11 cellular contexts compared by ENCODE assay signal in genomic region chr12:105418232-105418631, GRCh38.
DNase-seq lines count a peak whose midpoint lies in the region; ATAC-seq, FAIRE-seq and TF ChIP-seq lines count a peak whose summit lies in the region.
"Had no signal": no experiment of that assay in that cellular context is flagged by ENCODE, and none has a peak within 500 bp of the region (broad histone marks: within the 10 kb centered on the region; RNA-seq: fewer than 3 reads in every experiment).

No MANE protein-coding gene starts in this region.

- H3K9me3 ChIP-seq in lower lobe of right lung (no peaks in the 10 kb centered on the region), ovary (no peaks in the 10 kb centered on the region)

- in situ Hi-C loops in ACHN (cut with HindIII; ENCODE audit: low pct_ligation_motif_present, low pct_unique_long_range_greater_than_20kb, low sequenced_read_pairs) = no loop called here

- H3K36me3 Mint-ChIP-seq in CD14-positive monocyte = no peaks in the 10 kb centered on the region

- no peak for TF ChIP-seq EP300 in ovary (IDR thresholded peaks at IDR 0.05)

- H3K4me1 ChIP-seq in lower lobe of right lung (peaks cover 4% of the 10 kb centered on the region), ovary (ENCODE audit: insufficient read depth) (no peaks in the 10 kb centered on the region)

- no peaks in the 10 kb centered on the region for H3K27me3 ChIP-seq in bronchial epithelial cell (ENCODE audit: control insufficient read depth, insufficient read depth, low read length)
- H3K27me3 ChIP-seq in lower lobe of right lung (ENCODE audit: low read depth) = no peaks in the 10 kb centered on the region
- H3K27me3 ChIP-seq in ovary = no peaks in the 10 kb centered on the region

- ATAC-seq in lower lobe of right lung = peak; percentile 41 to 70

- 66 to 72% (median 67%) methylated on average over 5 of the region's 5 CpGs for WGBS in ovary, 3 donors

- H3K27ac Mint-ChIP-seq in CD14-positive monocyte = no peak overlapping the region
- H3K27ac Mint-ChIP-seq: B cell, nephron progenitor cell had no signal

- no peak overlapping the region for H3K27ac ChIP-seq in lower lobe of right lung
- H3K27ac ChIP-seq in ovary = no peak overlapping the region

- H3K4me3 ChIP-seq in bronchial epithelial cell (ENCODE audit: low read depth, low read length) (no peak overlapping the region), lower lobe of right lung (no peak overlapping the region), ovary (no peak overlapping the region)

- H3K4me3 Mint-ChIP-seq in CD14-positive monocyte = no peak overlapping the region
- H3K4me3 Mint-ChIP-seq: B cell, nephron progenitor cell had no signal

- DNase-seq in ACHN (peak; percentile 92), HS-5 (ENCODE audit: low read depth) (peak; percentile 91), bronchial epithelial cell (ENCODE audit: low read depth) (peak; percentile 92), lower lobe of right lung (no peak), ovary (no peak), CD14-positive monocyte (ENCODE audit: low spot score) (no peak), Kasumi-1 (lab: John Stamatoyannopoulos, UW) (no peak), posterior vena cava (ENCODE audit: low spot score) (no peak)
- DNase-seq: nephron progenitor cell; stimulated activated CD4-positive, alpha-beta T cell treated with anti-CD3 and anti-CD28 coated beads, Interleukin-4, amount 100 ng/mL, for 4 hours had no signal

- TF ChIP-seq POLR2A in ovary (IDR thresholded peaks at IDR 0.05) = no peak

- peaks cover 0 to 2% (median 0%) of the 10 kb centered on the region in 7 donors for H3K9me3 Mint-ChIP-seq in CD14-positive monocyte
- H3K9me3 Mint-ChIP-seq: nephron progenitor cell had no signal

- no peak for FAIRE-seq in bronchial epithelial cell (lab: Jason Lieb, UNC)

- no peaks in the 10 kb centered on the region for H3K4me1 Mint-ChIP-seq in CD14-positive monocyte
- H3K4me1 Mint-ChIP-seq: B cell had no signal

- H3K27me3 Mint-ChIP-seq in CD14-positive monocyte (ENCODE audit: low read depth in 3 of 3) = peaks cover 11 to 20% (median 13%) of the 10 kb centered on the region in 3 donors

- no peak for TF ChIP-seq CTCF in bronchial epithelial cell (IDR thresholded peaks at IDR 0.05; ENCODE audit: insufficient read depth, low read length, severe bottlenecking)
- no peak for TF ChIP-seq CTCF in lower lobe of right lung (IDR thresholded peaks at IDR 0.05)
- no peak for TF ChIP-seq CTCF in ovary (IDR thresholded peaks at IDR 0.05)
- TF ChIP-seq CTCF in CD14-positive monocyte (IDR thresholded peaks at IDR 0.05) = no peak

- H3K36me3 ChIP-seq in bronchial epithelial cell (ENCODE audit: control insufficient read depth, insufficient read depth, low read length) (no peaks in the 10 kb centered on the region), lower lobe of right lung (no peaks in the 10 kb centered on the region), ovary (no peaks in the 10 kb centered on the region)

- intact Hi-C loops in lower lobe of right lung (cut with DNase I) = no loop called here
- intact Hi-C loops in ovary (cut with DNase I) = loop anchor here in 2 of 4 donors (10.0 kb wide), 2 partner anchors 717 to 807 kb away; partner anchors contain the start of gene NUAK1 (in 1 of the 2)
- intact Hi-C loops in CD14-positive monocyte (cut with micrococcal nuclease) = no loop called here
- intact Hi-C loops in posterior vena cava (cut with DNase I) = loop anchor here in 1 of 2 donors (2.0 kb wide), 1 partner anchor 721 kb away; the partner anchor contains the start of gene NUAK1

Comparison
In these comparisons a context has a peak if more than half of its experiments do, and no peak if none do; other contexts are left out.
1. DNase-seq: peak in ACHN (single experiment), HS-5 (single experiment) and bronchial epithelial cell (single experiment); none in lower lobe of right lung (single experiment), ovary (0 of 5), CD14-positive monocyte (single experiment), Kasumi-1 (0 of 2) and posterior vena cava (single experiment).